ENCODE assay signal across 8 cellular contexts in the genomic region with DNA sequence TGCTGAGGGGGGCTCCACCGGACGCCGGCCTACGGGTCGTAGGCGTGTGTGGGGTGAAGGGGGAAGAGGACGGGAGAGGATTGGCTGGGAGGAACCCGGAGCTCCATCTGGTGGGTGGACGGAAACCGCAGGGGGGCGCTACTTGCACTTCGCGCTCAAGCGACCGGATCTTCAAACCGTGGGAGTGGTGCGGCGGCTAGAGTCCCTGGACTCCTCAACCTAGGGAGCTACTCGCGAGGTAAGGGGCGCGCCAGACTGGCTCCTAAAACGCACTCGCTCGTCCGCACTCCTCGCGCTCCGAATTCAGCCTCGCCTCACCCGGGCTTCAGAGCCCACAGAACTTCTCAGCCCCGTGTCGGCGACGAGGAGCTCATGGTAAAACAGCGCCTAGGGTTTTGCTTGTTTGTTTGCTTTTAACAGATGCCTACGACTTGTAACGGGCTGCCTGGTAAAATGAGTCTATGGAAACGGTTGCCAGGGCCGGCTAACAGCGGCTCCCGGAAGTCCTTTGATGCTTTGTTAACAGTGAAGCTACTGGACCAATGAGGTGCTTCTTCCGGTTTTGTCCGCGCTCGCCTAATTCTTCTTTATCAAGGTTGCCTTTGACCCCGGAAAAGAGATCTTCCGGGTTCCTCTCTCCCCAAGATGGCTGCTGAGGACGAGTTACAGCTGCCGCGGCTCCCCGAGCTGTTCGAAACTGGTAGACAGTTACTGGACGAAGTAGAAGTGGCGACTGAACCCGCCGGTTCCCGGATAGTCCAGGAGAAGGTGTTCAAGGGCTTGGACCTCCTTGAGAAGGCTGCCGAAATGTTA. TPM values are rescaled to one million over a fixed set of nuclear protein-coding genes. Genes with fewer than 3 reads are reported as not detected.
A peak's percentile ranks its signal among the peaks of the same experiment; 100 is the strongest.
DNase-seq lines count a peak whose midpoint lies in the region; ATAC-seq and TF ChIP-seq lines count a peak whose summit lies in the region.

A gene (plus strand): TSS at position 145 of the 813 bp plus-strand sequence. CDS start 501 bp downstream, at position 646.

- TF ChIP-seq CTCF in WTC11 (IDR thresholded peaks at IDR 0.05) = no peak
- TF ChIP-seq CTCF in cardiac fibroblast (IDR thresholded peaks at IDR 0.05; ENCODE audit: low read depth, low read length) = peak; percentile 53

- peaks cover 14% of the 10 kb centered on the region for H3K36me3 Mint-ChIP-seq in WTC11

- no peaks in the 10 kb centered on the region for H3K9me3 Mint-ChIP-seq in WTC11

- peak within 1 kb of the TSS; percentile 97 for H3K27ac Mint-ChIP-seq in WTC11

- peak; percentile 80 for DNase-seq in AG08396 (ENCODE audit: low spot score)
- DNase-seq in NCI-H2227 (lab: John Stamatoyannopoulos, UW; ENCODE audit: unreplicated experiment) = peak; percentile 94
- DNase-seq in WTC11 (ENCODE audit: low spot score) = peak; percentile 81
- peak; percentile 83 to 88 for DNase-seq in cardiac fibroblast (ENCODE audit: low read depth in 2 of 2)
- peak; percentile 86 for DNase-seq in iris pigment epithelial cell (ENCODE audit: low read depth)
- DNase-seq in stimulated activated CD4-positive, alpha-beta T cell treated with anti-CD3 and anti-CD28 coated beads, Interleukin-12 subunit alpha, Interleukin-12 subunit beta, amount 100 ng/mL, for 24 hours (ENCODE audit: low read depth in 2 of 2) = peak; percentile 45 to 49

- H3K27me3 Mint-ChIP-seq in WTC11 (ENCODE audit: low read depth) = no peaks in the 10 kb centered on the region

- H3K4me3 ChIP-seq in cardiac fibroblast (replicated peaks in 1 of 2; ENCODE audit: low read depth in 2 of 2, low read length in 2 of 2) = peak within 1 kb of the TSS; percentile 75 to 76

- peak; percentile 93 for ATAC-seq in GM18907 (IDR thresholded peaks at IDR 0.05; ENCODE audit: unreplicated experiment)
- peak; percentile 78 for ATAC-seq in HG03159 (IDR thresholded peaks at IDR 0.05; ENCODE audit: unreplicated experiment)
- peak; percentile 92 for ATAC-seq in WTC11

- CTCF ChIA-PET in WTC11 (lab: Charles Lee) = interaction anchor here (0.5 to 1.9 kb wide), 27 partner anchors 16 to 1031 kb away, joined by 3 to 12 read pairs (median 4); a partner anchor contains a TSS

- H3K4me1 Mint-ChIP-seq in WTC11 = peaks cover 36% of the 10 kb centered on the region

- peak within 1 kb of the TSS; percentile 100 for H3K4me3 Mint-ChIP-seq in WTC11

- POLR2A ChIA-PET in WTC11 (lab: Charles Lee) = interaction anchor here (0.5 to 1.4 kb wide), 2 partner anchors 35 to 46 kb away, joined by 3 to 5 read pairs; no protein-coding TSS in a partner anchor

TF ChIP-seq in WTC11, 78 proteins besides CTCF, POLR2A, EP300 and RAD21:
- TF ChIP-seq NR2C2 (CRISPR knock-in tag; IDR thresholded peaks at IDR 0.05) (peak; percentile 72; the same call in 1 of the 2 replicates), TCF7 (CRISPR knock-in tag; IDR thresholded peaks at IDR 0.05; ENCODE audit: low read depth) (no peak)
- TF ChIP-seq, protein P1, sequence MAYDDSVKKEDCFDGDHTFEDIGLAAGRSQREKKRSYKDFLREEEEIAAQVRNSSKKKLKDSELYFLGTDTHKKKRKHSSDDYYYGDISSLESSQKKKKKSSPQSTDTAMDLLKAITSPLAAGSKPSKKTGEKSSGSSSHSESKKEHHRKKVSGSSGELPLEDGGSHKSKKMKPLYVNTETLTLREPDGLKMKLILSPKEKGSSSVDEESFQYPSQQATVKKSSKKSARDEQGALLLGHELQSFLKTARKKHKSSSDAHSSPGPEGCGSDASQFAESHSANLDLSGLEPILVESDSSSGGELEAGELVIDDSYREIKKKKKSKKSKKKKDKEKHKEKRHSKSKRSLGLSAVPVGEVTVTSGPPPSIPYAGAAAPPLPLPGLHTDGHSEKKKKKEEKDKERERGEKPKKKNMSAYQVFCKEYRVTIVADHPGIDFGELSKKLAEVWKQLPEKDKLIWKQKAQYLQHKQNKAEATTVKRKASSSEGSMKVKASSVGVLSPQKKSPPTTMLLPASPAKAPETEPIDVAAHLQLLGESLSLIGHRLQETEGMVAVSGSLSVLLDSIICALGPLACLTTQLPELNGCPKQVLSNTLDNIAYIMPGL (CRISPR knock-in tag; IDR thresholded peaks at IDR 0.05) = peak; percentile 76; the same call in 1 of the 2 replicates

RNA-seq across cellular contexts. Expression of the gene that starts here (rescaled TPM):
- 38.9 to 46.5 TPM (median 45.3 TPM) in 3 replicates for total RNA-seq in WTC11 (2021)

Comparison
In these comparisons a context has a peak if more than half of its experiments do, and no peak if none do; other contexts are left out.
1. Peak in every context shown above with its lines: DNase-seq, ATAC-seq and H3K4me3 ChIP-seq.